Comparison of ENCODE assay signal across 20 cellular contexts in genomic region chr12:113266106-113266895, GRCh38.
"Had no signal": no experiment of that assay in that cellular context is flagged by ENCODE, and none has a peak within 500 bp of the region (broad histone marks: within the 10 kb centered on the region; RNA-seq: fewer than 3 reads in every experiment).

No MANE protein-coding gene starts in this region.

- DNase-seq: activated CD4-positive, alpha-beta T cell treated with anti-CD3 and anti-CD28 coated beads, Interleukin-2, amount 50 U/mL, for 4 hours; activated T-cell treated with anti-CD3 and anti-CD28 coated beads, Interleukin-2, amount 50 U/mL, for 1 hour; brain microvascular endothelial cell; cortex of kidney; effector CD8-positive, alpha-beta T cell; head of caudate nucleus; left colon; naive B cell; occipital lobe; small intestine; stimulated activated CD4-positive, alpha-beta T cell treated with anti-CD3 and anti-CD28 coated beads, Interleukin-4, amount 100 ng/mL, for 4 hours; stimulated activated CD8-positive, alpha-beta memory T cell treated with anti-CD3 and anti-CD28 coated beads, Interleukin-4, amount 100 ng/mL, for 48 hours; stomach; testis had no signal

- H3K9me3 Mint-ChIP-seq: activated naive CD4-positive, alpha-beta T cell treated with anti-CD3 and anti-CD28 coated beads, Interleukin-2, amount 50 U/mL, for 72 hours; activated T-helper 2 cell treated with anti-CD3 and anti-CD28 coated beads, Interferon-gamma antibody, Interleukin-2, Interleukin-4, amounts not matched to agents 10 μg/mL and 5 μg/mL and 100 μg/mL, durations not matched to agents 14 hours and 24 hours and 36 hours; central memory CD8-positive, alpha-beta T cell; naive B cell; T-helper 2 cell treated with Interferon-gamma antibody and Interleukin-4, amounts not matched to agents 5 μg/mL and 100 μg/mL, for 36 hours had no signal

- H3K4me3 ChIP-seq: right atrium auricular region, stomach, testis had no signal

- H3K27me3 Mint-ChIP-seq: central memory CD8-positive, alpha-beta T cell; naive B cell; progenitor cell of endocrine pancreas had no signal

- H3K9me3 ChIP-seq: right atrium auricular region, stomach, testis had no signal

- H3K27ac ChIP-seq: brain microvascular endothelial cell, right atrium auricular region, stomach, testis had no signal

- H3K4me3 Mint-ChIP-seq: central memory CD8-positive, alpha-beta T cell; naive B cell; T-helper 2 cell treated with Interferon-gamma antibody and Interleukin-4, amounts not matched to agents 5 μg/mL and 100 μg/mL, for 36 hours had no signal

- ATAC-seq: activated naive CD4-positive, alpha-beta T cell treated with anti-CD3 and anti-CD28 coated beads, Interleukin-2, amount 50 U/mL, for 72 hours; left colon had no signal

- H3K27me3 ChIP-seq: brain microvascular endothelial cell, right atrium auricular region, stomach, testis had no signal

- H3K27ac Mint-ChIP-seq: activated T-helper 2 cell treated with anti-CD3 and anti-CD28 coated beads, Interferon-gamma antibody, Interleukin-2, Interleukin-4, amounts not matched to agents 10 μg/mL and 5 μg/mL and 100 μg/mL, durations not matched to agents 14 hours and 24 hours and 36 hours; progenitor cell of endocrine pancreas; T-helper 2 cell treated with Interferon-gamma antibody and Interleukin-4, amounts not matched to agents 5 μg/mL and 100 μg/mL, for 36 hours had no signal
